Comparison of ENCODE assay signal across 7 cellular contexts in genomic region chr16:4506450-4506849, GRCh38.
DNase-seq lines count a peak whose midpoint lies in the region; ATAC-seq and TF ChIP-seq lines count a peak whose summit lies in the region.

No MANE protein-coding gene starts in this region.

- H3K79me2 ChIP-seq in KMS-11 (ENCODE audit: insufficient read depth, low read depth) = no peaks in the 10 kb centered on the region

- H3K4me1 Mint-ChIP-seq in activated naive CD4-positive, alpha-beta T cell treated with anti-CD3 and anti-CD28 coated beads, Interleukin-2, amount 50 U/mL, for 24 hours = peaks cover 69% of the 10 kb centered on the region

- H2AFZ ChIP-seq in KMS-11 (ENCODE audit: low read depth) = no peak overlapping the region

- no peaks in the 10 kb centered on the region for H3K36me3 ChIP-seq in KMS-11 (ENCODE audit: insufficient read depth)

- H3K27me3 Mint-ChIP-seq in activated naive CD4-positive, alpha-beta T cell treated with anti-CD3 and anti-CD28 coated beads, Interleukin-2, amount 50 U/mL, for 24 hours = no peaks in the 10 kb centered on the region

- H3K27me3 ChIP-seq in KMS-11 (ENCODE audit: insufficient read depth, low read depth) = no peaks in the 10 kb centered on the region

- no peak overlapping the region for H3K9ac ChIP-seq in KMS-11

- H3K4me3 ChIP-seq in KMS-11 (IDR thresholded peaks at IDR 0.05; ENCODE audit: insufficient read depth, low read depth, low read length) = no peak overlapping the region

- ATAC-seq in GM21528 (IDR thresholded peaks at IDR 0.05; ENCODE audit: low FRiP score, unreplicated experiment) = no peak

- H3K36me3 Mint-ChIP-seq in activated naive CD4-positive, alpha-beta T cell treated with anti-CD3 and anti-CD28 coated beads, Interleukin-2, amount 50 U/mL, for 24 hours = peaks cover 11% of the 10 kb centered on the region

- no peaks in the 10 kb centered on the region for H4K20me1 ChIP-seq in KMS-11 (ENCODE audit: insufficient read depth)

- no peak overlapping the region for H3K27ac ChIP-seq in KMS-11

- no peaks in the 10 kb centered on the region for H3K9me3 Mint-ChIP-seq in activated naive CD4-positive, alpha-beta T cell treated with anti-CD3 and anti-CD28 coated beads, Interleukin-2, amount 50 U/mL, for 24 hours

- H3K27ac Mint-ChIP-seq in activated naive CD4-positive, alpha-beta T cell treated with anti-CD3 and anti-CD28 coated beads, Interleukin-2, amount 50 U/mL, for 24 hours = peak overlapping the region; percentile 89

- peak overlapping the region; percentile 49 for H3K4me3 Mint-ChIP-seq in activated naive CD4-positive, alpha-beta T cell treated with anti-CD3 and anti-CD28 coated beads, Interleukin-2, amount 50 U/mL, for 24 hours

- TF ChIP-seq CTCF in GM12872 (IDR thresholded peaks at IDR 0.05; ENCODE audit: insufficient read depth, low read depth, low read length) = peak; percentile 92
- peak; percentile 97 for TF ChIP-seq CTCF in KMS-11 (conservative IDR thresholded peaks at IDR 0.05; ENCODE audit: low read depth, low read length)

- no peaks in the 10 kb centered on the region for H3K4me1 ChIP-seq in KMS-11 (ENCODE audit: low read depth, poor library complexity, severe bottlenecking)

- H3K4me2 ChIP-seq in KMS-11 = no peak overlapping the region

- peak; percentile 59 to 74 for DNase-seq in SHP77 (lab: John Stamatoyannopoulos, UW)
- peak; percentile 88 for DNase-seq in globus pallidus (ENCODE audit: low spot score)
- DNase-seq in posterior cingulate gyrus = peak in 6 of 10 donors; percentile 64 to 94 (median 70)

- intact Hi-C loops in posterior cingulate gyrus (cut with DNase I) = loop anchor here (1.0 to 10.0 kb wide), 2 partner anchors 42 to 108 kb away; partner anchors contain the start of gene UBALD1
